ENCODE assay signal across 8 cellular contexts in the genomic region with DNA sequence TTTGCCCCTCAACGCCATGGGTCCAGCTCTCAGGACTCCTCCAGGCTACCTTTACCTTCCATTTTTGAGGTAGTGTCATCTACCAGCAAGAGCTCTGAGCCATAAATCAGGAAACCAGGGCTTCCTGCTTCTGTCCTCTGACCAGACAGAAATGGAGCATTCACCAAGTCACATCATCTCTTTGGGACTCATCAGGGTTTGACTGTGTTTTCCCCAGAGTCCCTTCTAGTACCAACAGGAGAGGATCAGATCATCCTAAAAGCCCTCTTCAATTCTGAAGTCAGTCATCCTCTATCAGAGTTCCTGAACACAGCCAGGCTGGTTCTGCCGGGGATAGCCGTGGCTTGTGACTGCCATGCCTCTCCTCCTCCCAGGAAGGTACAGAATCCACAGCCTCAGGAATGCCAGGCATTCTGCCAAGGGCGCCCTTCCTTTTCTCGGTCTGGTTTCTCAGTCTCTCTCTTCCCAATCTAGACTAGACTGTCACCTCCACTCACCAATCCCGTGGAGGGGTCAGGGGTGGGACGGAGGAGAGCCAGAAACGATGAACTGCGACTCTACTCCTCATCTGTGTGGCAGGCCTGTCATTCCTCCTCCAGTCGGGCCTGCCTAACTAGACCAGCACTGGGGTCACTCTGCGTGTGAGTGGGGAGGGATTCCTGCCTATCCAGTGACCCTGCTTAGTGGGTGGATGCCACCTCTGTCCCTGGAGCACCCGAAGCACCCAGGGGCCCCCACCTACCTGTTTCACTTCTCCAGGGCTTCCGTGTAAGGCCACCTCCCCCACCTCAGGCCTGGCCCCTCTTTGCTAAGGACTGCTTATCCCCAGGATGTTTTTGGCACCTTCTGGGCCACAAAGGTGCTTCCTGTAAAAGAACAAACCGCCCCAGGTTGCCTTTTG. TPM values are rescaled to one million over a fixed set of nuclear protein-coding genes. Genes with fewer than 3 reads are reported as not detected.
DNase-seq lines count a peak whose midpoint lies in the region; ATAC-seq lines count a peak whose summit lies in the region.

No MANE protein-coding gene starts in this region.

- DNase-seq in activated T-cell treated with anti-CD3 and anti-CD28 coated beads, Interleukin-2, amount 50 U/mL, for 4 hours, result no peak
- peak; percentile 91 for DNase-seq in glomerular visceral epithelial cell (ENCODE audit: extremely low spot score)
- peak; percentile 65 for DNase-seq in sciatic nerve (ENCODE audit: low spot score)
- no peak for DNase-seq in NCI-H2171 (lab: John Stamatoyannopoulos, UW)
- DNase-seq in NCI-H446 treated with DMSO at 0.1 percent for 48 hours (lab: John Stamatoyannopoulos, UW), result no peak

- no peaks in the 10 kb centered on the region for H3K36me3 Mint-ChIP-seq in activated T-cell treated with anti-CD3 and anti-CD28 coated beads, Interleukin-2, amount 50 U/mL, for 4 hours (ENCODE audit: insufficient read depth)

- no peaks in the 10 kb centered on the region for H3K27me3 Mint-ChIP-seq in activated T-cell treated with anti-CD3 and anti-CD28 coated beads, Interleukin-2, amount 50 U/mL, for 4 hours (ENCODE audit: low read depth)

- ATAC-seq in GM18861 (IDR thresholded peaks at IDR 0.05; ENCODE audit: unreplicated experiment) (peak; percentile 26), HG03460 (IDR thresholded peaks at IDR 0.05; ENCODE audit: unreplicated experiment) (peak; percentile 28), sciatic nerve (peak; percentile 6), HG03571 (IDR thresholded peaks at IDR 0.05; ENCODE audit: unreplicated experiment) (no peak)
- ATAC-seq in activated T-cell treated with anti-CD3 and anti-CD28 coated beads, Interleukin-2, amount 50 U/mL, for 4 hours, result no peak

- peak overlapping the region; percentile 29 for H3K4me3 Mint-ChIP-seq in activated T-cell treated with anti-CD3 and anti-CD28 coated beads, Interleukin-2, amount 50 U/mL, for 4 hours

- no peaks in the 10 kb centered on the region for H3K9me3 Mint-ChIP-seq in activated T-cell treated with anti-CD3 and anti-CD28 coated beads, Interleukin-2, amount 50 U/mL, for 4 hours

- peaks cover 54% of the 10 kb centered on the region for H3K4me1 Mint-ChIP-seq in activated T-cell treated with anti-CD3 and anti-CD28 coated beads, Interleukin-2, amount 50 U/mL, for 4 hours (ENCODE audit: low read depth)

- intact Hi-C loops in sciatic nerve (cut with DNase I), result no loop called here

RNA-seq across cellular contexts. Expression of gene CCNL1, which starts 30.9 kb away (rescaled TPM):
- 100 to 1,000 TPM; 138 to 152 (median 151) TPM for total RNA-seq in activated T-cell treated with anti-CD3 and anti-CD28 coated beads, Interleukin-2, amount 50 U/mL, for 4 hours
- total RNA-seq in sciatic nerve, result 222 TPM

Comparison
In these comparisons a context has a peak if more than half of its experiments do, and no peak if none do; other contexts are left out.
1. ATAC-seq: peak in GM18861 (single experiment), HG03460 (single experiment) and sciatic nerve (single experiment); none in activated T-cell treated with anti-CD3 and anti-CD28 coated beads, Interleukin-2, amount 50 U/mL, for 4 hours (0 of 2) and HG03571 (single experiment).
2. DNase-seq: peak in glomerular visceral epithelial cell (single experiment) and sciatic nerve (single experiment); none in activated T-cell treated with anti-CD3 and anti-CD28 coated beads, Interleukin-2, amount 50 U/mL, for 4 hours (single experiment), NCI-H2171 (single experiment) and NCI-H446 treated with DMSO at 0.1 percent for 48 hours (single experiment).